Comparison of ENCODE assay signal across 1 cellular context in the genomic region with DNA sequence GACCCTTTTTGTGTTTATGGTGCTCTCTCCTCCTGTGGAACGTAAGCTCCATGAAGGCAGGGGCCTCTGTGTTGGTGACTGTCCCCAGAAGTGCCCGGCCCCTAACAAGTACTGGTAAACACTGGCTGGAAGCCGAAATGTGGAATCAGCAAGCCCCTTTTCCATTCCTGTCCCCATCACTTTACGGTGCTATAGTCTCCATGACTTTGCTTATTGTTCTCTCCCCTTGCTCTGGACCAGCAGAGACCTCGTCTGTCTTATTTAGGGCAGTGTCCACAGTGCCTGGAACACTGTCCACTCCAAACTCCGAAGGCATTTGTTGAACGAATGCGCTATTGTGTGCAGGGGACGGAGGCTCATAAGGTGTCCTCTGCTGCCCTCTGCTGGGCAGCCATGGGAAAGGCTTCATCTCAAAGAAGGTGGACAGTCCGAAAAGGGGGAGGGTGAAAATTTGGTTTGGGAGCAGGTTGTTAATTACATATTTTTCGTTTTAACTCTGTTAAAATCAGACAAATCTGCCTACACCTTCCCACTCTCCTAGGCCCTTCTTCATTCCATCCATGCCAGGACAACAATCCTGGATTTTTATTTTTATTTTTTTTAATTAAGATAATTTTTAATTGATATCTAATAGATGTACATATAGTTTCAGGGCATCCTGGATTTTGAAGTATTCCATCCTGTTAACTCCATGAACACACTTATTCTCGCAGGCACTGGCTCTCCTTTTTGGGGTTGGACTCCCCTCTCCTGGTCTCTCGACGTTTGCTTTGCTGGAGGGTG.
TF ChIP-seq lines count a peak whose summit lies in the region.

No MANE protein-coding gene starts in this region.

TF ChIP-seq in HepG2, 621 proteins besides CTCF, POLR2A, EP300 and RAD21 (continued from another document):
- TF ChIP-seq, protein P1, sequence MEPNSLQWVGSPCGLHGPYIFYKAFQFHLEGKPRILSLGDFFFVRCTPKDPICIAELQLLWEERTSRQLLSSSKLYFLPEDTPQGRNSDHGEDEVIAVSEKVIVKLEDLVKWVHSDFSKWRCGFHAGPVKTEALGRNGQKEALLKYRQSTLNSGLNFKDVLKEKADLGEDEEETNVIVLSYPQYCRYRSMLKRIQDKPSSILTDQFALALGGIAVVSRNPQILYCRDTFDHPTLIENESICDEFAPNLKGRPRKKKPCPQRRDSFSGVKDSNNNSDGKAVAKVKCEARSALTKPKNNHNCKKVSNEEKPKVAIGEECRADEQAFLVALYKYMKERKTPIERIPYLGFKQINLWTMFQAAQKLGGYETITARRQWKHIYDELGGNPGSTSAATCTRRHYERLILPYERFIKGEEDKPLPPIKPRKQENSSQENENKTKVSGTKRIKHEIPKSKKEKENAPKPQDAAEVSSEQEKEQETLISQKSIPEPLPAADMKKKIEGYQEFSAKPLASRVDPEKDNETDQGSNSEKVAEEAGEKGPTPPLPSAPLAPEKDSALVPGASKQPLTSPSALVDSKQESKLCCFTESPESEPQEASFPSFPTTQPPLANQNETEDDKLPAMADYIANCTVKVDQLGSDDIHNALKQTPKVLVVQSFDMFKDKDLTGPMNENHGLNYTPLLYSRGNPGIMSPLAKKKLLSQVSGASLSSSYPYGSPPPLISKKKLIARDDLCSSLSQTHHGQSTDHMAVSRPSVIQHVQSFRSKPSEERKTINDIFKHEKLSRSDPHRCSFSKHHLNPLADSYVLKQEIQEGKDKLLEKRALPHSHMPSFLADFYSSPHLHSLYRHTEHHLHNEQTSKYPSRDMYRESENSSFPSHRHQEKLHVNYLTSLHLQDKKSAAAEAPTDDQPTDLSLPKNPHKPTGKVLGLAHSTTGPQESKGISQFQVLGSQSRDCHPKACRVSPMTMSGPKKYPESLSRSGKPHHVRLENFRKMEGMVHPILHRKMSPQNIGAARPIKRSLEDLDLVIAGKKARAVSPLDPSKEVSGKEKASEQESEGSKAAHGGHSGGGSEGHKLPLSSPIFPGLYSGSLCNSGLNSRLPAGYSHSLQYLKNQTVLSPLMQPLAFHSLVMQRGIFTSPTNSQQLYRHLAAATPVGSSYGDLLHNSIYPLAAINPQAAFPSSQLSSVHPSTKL (CRISPR knock-in tag; IDR thresholded peaks at IDR 0.05): peak; percentile 33; the same call in 1 of the 2 replicates
TF ChIP-seq in HepG2: peak in this region for 14.
